ENCODE assay signal across 19 cellular contexts in the genomic region with DNA sequence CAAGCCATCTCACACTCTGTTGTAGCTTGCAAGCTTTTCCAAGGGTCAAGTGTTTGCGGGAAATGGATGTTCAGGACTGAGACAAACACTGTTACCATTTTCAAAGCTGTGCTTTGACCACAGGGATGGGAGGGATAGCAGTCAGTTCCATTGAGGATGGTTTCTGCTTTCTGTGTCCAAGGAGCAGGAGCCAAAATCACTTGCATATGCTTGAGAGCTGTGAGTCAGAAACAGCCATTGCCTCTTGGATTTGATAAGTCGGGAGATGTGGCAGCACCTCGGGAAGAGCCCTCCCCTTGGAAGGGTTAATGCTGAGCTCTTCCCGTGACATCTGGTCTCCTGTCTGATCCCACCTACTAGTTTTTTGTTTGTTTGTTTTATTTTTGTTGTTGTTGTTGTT.
A peak's percentile ranks its signal among the peaks of the same experiment; 100 is the strongest.
DNase-seq lines count a peak whose midpoint lies in the region; FAIRE-seq and TF ChIP-seq lines count a peak whose summit lies in the region.
"Had no signal": no experiment of that assay in that cellular context is flagged by ENCODE, and none has a peak within 500 bp of the region (broad histone marks: within the 10 kb centered on the region; RNA-seq: fewer than 3 reads in every experiment).

No MANE protein-coding gene starts in this region.

- TF ChIP-seq CTCF in GM13976 (IDR thresholded peaks at IDR 0.05; ENCODE audit: borderline replicate concordance, control extremely low read depth, extremely low read depth, insufficient read depth, missing control alignments) (no peak), fibroblast of mammary gland (conservative IDR thresholded peaks at IDR 0.05; ENCODE audit: control insufficient read depth, insufficient read depth, low read depth, low read length) (no peak), smooth muscle cell (IDR thresholded peaks at IDR 0.05; ENCODE audit: borderline replicate concordance, insufficient read depth, poor library complexity, severe bottlenecking) (no peak)

- peak overlapping the region; percentile 98 for H3K27ac ChIP-seq in smooth muscle cell (ENCODE audit: low read depth)
- H3K27ac ChIP-seq: C4-2B had no signal

- H3K4me3 ChIP-seq in fibroblast of mammary gland (ENCODE audit: control insufficient read depth, low read depth, low read length) (no peak overlapping the region), smooth muscle cell (no peak overlapping the region)
- H3K4me3 ChIP-seq: HAP-1 had no signal

- H3K9me3 ChIP-seq in smooth muscle cell (replicated peaks; ENCODE audit: low read depth) = no peaks in the 10 kb centered on the region
- H3K9me3 ChIP-seq: BE2C, HAP-1 had no signal

- peak; percentile 31 for FAIRE-seq in HTR-8/SVneo (lab: Jason Lieb, UNC)
- FAIRE-seq: A204.1, G401.6, GM12891, HepG2 had no signal

- H2AFZ ChIP-seq in smooth muscle cell (ENCODE audit: low read depth) = no peak overlapping the region

- no peaks in the 10 kb centered on the region for H3K36me3 ChIP-seq in smooth muscle cell (ENCODE audit: low read depth)
- H3K36me3 ChIP-seq: BE2C had no signal

- in situ Hi-C loops in GM13976 (cut with MboI; ENCODE audit: low sequenced_read_pairs, unreplicated experiment) = no loop called here

- WGBS in smooth muscle cell (ENCODE audit: low lambda C conversion rate) = 46% methylated on average over 4 of the region's 4 CpGs

- H4K20me1 ChIP-seq in smooth muscle cell (ENCODE audit: low read depth) = no peaks in the 10 kb centered on the region

- H3F3A ChIP-seq in smooth muscle cell (ENCODE audit: low read depth) = peaks cover 50% of the 10 kb centered on the region

- peaks cover 31% of the 10 kb centered on the region for H3K4me1 ChIP-seq in smooth muscle cell (ENCODE audit: low read depth)
- H3K4me1 ChIP-seq: BE2C, HAP-1 had no signal

- H3K4me2 ChIP-seq in smooth muscle cell = no peak overlapping the region

- peaks cover 38% of the 10 kb centered on the region for H3K79me2 ChIP-seq in smooth muscle cell (ENCODE audit: low read depth)

- DNase-seq in GM13976 (ENCODE audit: low spot score) = peak; percentile 4
- no peak for DNase-seq in HTR-8/SVneo (ENCODE audit: insufficient read length, low spot score)
- DNase-seq in fibroblast of mammary gland (ENCODE audit: low read depth) = peak; percentile 30
- no peak for DNase-seq in smooth muscle cell (lab: John Stamatoyannopoulos, UW; ENCODE audit: unreplicated experiment)
- DNase-seq in LoVo (ENCODE audit: low spot score) = no peak
- DNase-seq in cerebellar cortex (ENCODE audit: low spot score) = no peak
- no peak for DNase-seq in NCI-H526 (lab: John Stamatoyannopoulos, UW)
- DNase-seq in NCI-H524 (lab: John Stamatoyannopoulos, UW) = no peak
- DNase-seq: BE2C; CD4-positive, alpha-beta memory T cell; DMS79; EL; GOT3 had no signal

- peak overlapping the region; percentile 1 for H3K9ac ChIP-seq in smooth muscle cell (ENCODE audit: low read depth)

- no peaks in the 10 kb centered on the region for H3K27me3 ChIP-seq in smooth muscle cell (ENCODE audit: low read depth)
- H3K27me3 ChIP-seq: BE2C had no signal

Comparison
In these comparisons a context has a peak if more than half of its experiments do, and no peak if none do; other contexts are left out.
1. DNase-seq: peak in GM13976 (single experiment) and fibroblast of mammary gland (single experiment); none in HTR-8/SVneo (single experiment), smooth muscle cell (single experiment), LoVo (single experiment), cerebellar cortex (single experiment), NCI-H526 (0 of 2) and NCI-H524 (0 of 2).